Comparison of ENCODE assay signal across 8 cellular contexts in genomic region chr1:151994956-151995355, GRCh38. TPM values are rescaled to one million over a fixed set of nuclear protein-coding genes. Genes with fewer than 3 reads are reported as not detected.
DNase-seq lines count a peak whose midpoint lies in the region; ATAC-seq and TF ChIP-seq lines count a peak whose summit lies in the region.

No MANE protein-coding gene starts in this region.

- ATAC-seq in GM18868 (IDR thresholded peaks at IDR 0.05; ENCODE audit: unreplicated experiment): no peak

- intact Hi-C loops in stomach (cut with DNase I; ENCODE audit: low total_unique reads): no loop called here

- no peak for TF ChIP-seq POLR2A in stomach (IDR thresholded peaks at IDR 0.05)

- TF ChIP-seq EP300 in stomach (IDR thresholded peaks at IDR 0.05): no peak

- H3K4me3 Mint-ChIP-seq in T-helper 2 cell treated with Interferon-gamma antibody and Interleukin-4, amounts not matched to agents 5 μg/mL and 100 μg/mL, for 36 hours: peak overlapping the region; percentile 58

- no peaks in the 10 kb centered on the region for H3K9me3 ChIP-seq in stomach

- H3K9me3 Mint-ChIP-seq in T-helper 2 cell treated with Interferon-gamma antibody and Interleukin-4, amounts not matched to agents 5 μg/mL and 100 μg/mL, for 36 hours: no peaks in the 10 kb centered on the region

- H3K27ac ChIP-seq in stomach: peak overlapping the region; percentile 25 to 98 (median 94)

- H3K27me3 ChIP-seq in stomach: peaks cover 0 to 9% (median 0%) of the 10 kb centered on the region in 3 donors

- peaks cover 29% of the 10 kb centered on the region for H3K36me3 Mint-ChIP-seq in T-helper 2 cell treated with Interferon-gamma antibody and Interleukin-4, amounts not matched to agents 5 μg/mL and 100 μg/mL, for 36 hours (ENCODE audit: low read depth)

- whole genome bisulfite sequencing in stomach, 5 donors: 53 to 64% (median 61%) methylated on average over 6 of the region's 6 CpGs

- H3K4me1 Mint-ChIP-seq in T-helper 2 cell treated with Interferon-gamma antibody and Interleukin-4, amounts not matched to agents 5 μg/mL and 100 μg/mL, for 36 hours (ENCODE audit: low read depth): peaks cover 35% of the 10 kb centered on the region

- H3K4me1 ChIP-seq in stomach: peaks cover 40 to 52% (median 45%) of the 10 kb centered on the region in 4 donors

- no peak for DNase-seq in T-helper 2 cell treated with Interferon-gamma antibody and Interleukin-4, amounts not matched to agents 5 μg/mL and 100 μg/mL, for 36 hours (ENCODE audit: low spot score)
- DNase-seq in T-helper 2 cell: no peak
- peak; percentile 55 to 75 for DNase-seq in SW 1271 (lab: John Stamatoyannopoulos, UW)
- DNase-seq in fibroblast of pulmonary artery (ENCODE audit: low read depth): peak; percentile 93
- no peak for DNase-seq in stomach
- DNase-seq in NCI-H345 treated with DMSO at 0.1 percent for 48 hours (lab: John Stamatoyannopoulos, UW; ENCODE audit: unreplicated experiment): no peak
- DNase-seq in activated CD4-positive, alpha-beta T cell treated with anti-CD3 and anti-CD28 coated beads, Interleukin-2, amount 50 U/mL, for 1 hour: no peak

- no peaks in the 10 kb centered on the region for H3K36me3 ChIP-seq in stomach

- H3K4me3 ChIP-seq in fibroblast of pulmonary artery (replicated peaks; ENCODE audit: low read depth, low read length): no peak overlapping the region
- no peak overlapping the region for H3K4me3 ChIP-seq in stomach

- peak overlapping the region; percentile 78 for H3K27ac Mint-ChIP-seq in T-helper 2 cell treated with Interferon-gamma antibody and Interleukin-4, amounts not matched to agents 5 μg/mL and 100 μg/mL, for 36 hours

- peaks cover 13% of the 10 kb centered on the region for H3K27me3 Mint-ChIP-seq in T-helper 2 cell treated with Interferon-gamma antibody and Interleukin-4, amounts not matched to agents 5 μg/mL and 100 μg/mL, for 36 hours (ENCODE audit: low read depth)

- TF ChIP-seq CTCF in fibroblast of pulmonary artery (IDR thresholded peaks at IDR 0.05; ENCODE audit: low read length, missing control alignments) (no peak), stomach (IDR thresholded peaks at IDR 0.05) (no peak)

RNA-seq across cellular contexts. Expression of gene S100A10, which starts 1.3 kb away (rescaled TPM):
- total RNA-seq in stomach: 100 to 1,000 TPM in 2 of 5 donors, 10 to 100 TPM in 2, 1 to 10 TPM in 1; 6.4 to 308 (median 53.9) TPM
- polyA plus RNA-seq in stomach: 100 to 1,000 TPM; 220 to 830 (median 399) TPM

RNA-seq across cellular contexts. Expression of gene S100A11, which starts 41.8 kb away (rescaled TPM):
- total RNA-seq in stomach: 100 to 1,000 TPM in 1 of 5 donors, 10 to 100 TPM in 3, 1 to 10 TPM in 1; 9.8 to 450 (median 26.1) TPM
- 1,000 to 10,000 TPM; 1,189 to 3,881 (median 1,794) TPM for polyA plus RNA-seq in stomach

Comparison
In these comparisons a context has a peak if more than half of its experiments do, and no peak if none do; other contexts are left out.
1. DNase-seq: peak in SW 1271 (2 of 2) and fibroblast of pulmonary artery (single experiment); none in T-helper 2 cell treated with Interferon-gamma antibody and Interleukin-4, amounts not matched to agents 5 μg/mL and 100 μg/mL, for 36 hours (single experiment), T-helper 2 cell (0 of 5), stomach (single experiment), NCI-H345 treated with DMSO at 0.1 percent for 48 hours (single experiment) and activated CD4-positive, alpha-beta T cell treated with anti-CD3 and anti-CD28 coated beads, Interleukin-2, amount 50 U/mL, for 1 hour (single experiment).